ENCODE assay signal across 8 cellular contexts in genomic region chr7:49094866-49095265, GRCh38.
"Had no signal": no experiment of that assay in that cellular context is flagged by ENCODE, and none has a peak within 500 bp of the region (broad histone marks: within the 10 kb centered on the region; RNA-seq: fewer than 3 reads in every experiment).

No MANE protein-coding gene starts in this region.

- H3K4me2 ChIP-seq: GM23338 had no signal

- DNase-seq: H7, HFFc6, KBM-7 had no signal

- H3K4me1 ChIP-seq: HAP-1 had no signal

- ATAC-seq: HCT116, HepG2 had no signal

- H3K36me3 ChIP-seq: HAP-1 had no signal

- H3K27ac ChIP-seq: HL-60 had no signal

- H3K4me3 ChIP-seq: GM23338, HAP-1 had no signal
